Comparison of ENCODE assay signal across 8 cellular contexts in genomic region chr20:62183426-62184142, GRCh38. TPM values are rescaled to one million over a fixed set of nuclear protein-coding genes. Genes with fewer than 3 reads are reported as not detected.
DNase-seq lines count a peak whose midpoint lies in the region; ATAC-seq and TF ChIP-seq lines count a peak whose summit lies in the region.

No MANE protein-coding gene starts in this region.

- H3K4me1 Mint-ChIP-seq in chondrocyte (ENCODE audit: low read depth), result peaks cover 49% of the 10 kb centered on the region

- peak overlapping the region; percentile 86 for H3K4me3 Mint-ChIP-seq in chondrocyte (ENCODE audit: unreplicated experiment)

- in situ Hi-C loops in KBM-7 (cut with MboI; ENCODE audit: low pct_unique_long_range_greater_than_20kb, low sequenced_read_pairs), result no loop called here

- H3K27me3 Mint-ChIP-seq in chondrocyte (ENCODE audit: low read depth), result no peaks in the 10 kb centered on the region

- intact Hi-C loops in mucosa of descending colon (cut with DNase I, micrococcal nuclease), result no loop called here

- TF ChIP-seq CTCF in chondrocyte (IDR thresholded peaks at IDR 0.05) (no peak), mucosa of descending colon (IDR thresholded peaks at IDR 0.05) (no peak)

- H3K4me3 ChIP-seq in mucosa of descending colon, result peak overlapping the region; percentile 77

- H3K36me3 ChIP-seq in mucosa of descending colon (ENCODE audit: low read depth), result no peaks in the 10 kb centered on the region

- no peaks in the 10 kb centered on the region for H3K9me3 Mint-ChIP-seq in chondrocyte (ENCODE audit: low read depth)

- peaks cover 20% of the 10 kb centered on the region for H3K4me1 ChIP-seq in mucosa of descending colon (ENCODE audit: low read depth)

- H3K9me3 ChIP-seq in mucosa of descending colon, result no peaks in the 10 kb centered on the region

- no peaks in the 10 kb centered on the region for H3K36me3 Mint-ChIP-seq in chondrocyte (ENCODE audit: low read depth)

- ATAC-seq in mucosa of descending colon (no peak), GM21717 (IDR thresholded peaks at IDR 0.05; ENCODE audit: unreplicated experiment) (no peak)

- peak; percentile 57 for DNase-seq in AG08396 (ENCODE audit: low spot score)
- peak; percentile 17 for DNase-seq in KBM-7
- peak; percentile 8 for DNase-seq in chondrocyte (ENCODE audit: low spot score)
- peak in 1 of 3 donors; percentile 30 for DNase-seq in mucosa of descending colon
- DNase-seq in DMS153 treated with DMSO at 0.1 percent for 48 hours (lab: John Stamatoyannopoulos, UW; ENCODE audit: unreplicated experiment), result no peak
- no peak for DNase-seq in DMS79 treated with DMSO at 0.1 percent for 48 hours (lab: John Stamatoyannopoulos, UW)
- no peak for DNase-seq in cerebellum (ENCODE audit: low spot score)

- H3K27ac Mint-ChIP-seq in chondrocyte (ENCODE audit: unreplicated experiment), result peak overlapping the region; percentile 91

RNA-seq across cellular contexts. Expression of gene MTG2, which starts 0.8 kb away (rescaled TPM):
- total RNA-seq in chondrocyte (22.3 to 28.3 TPM (median 22.6 TPM) in 3 replicates), mucosa of descending colon (10 to 100 TPM; 28.8 to 34.9 (median 32.6) TPM), cerebellum (18.7 TPM)

RNA-seq across cellular contexts. Expression of gene HRH3, which starts 36.5 kb away (rescaled TPM):
- total RNA-seq in chondrocyte (not detected in 3 replicates), mucosa of descending colon (under 1 TPM in 1 of 3 donors, not detected in 2; 0.09 TPM), cerebellum (1.7 TPM)

RNA-seq across cellular contexts. Expression of gene SS18L1, which starts 40.0 kb away (rescaled TPM):
- total RNA-seq in chondrocyte (13.3 to 14.8 TPM (median 13.4 TPM) in 3 replicates), mucosa of descending colon (10 to 100 TPM; 13.2 to 16.0 (median 14.4) TPM), cerebellum (60.0 TPM)

RNA-seq across cellular contexts. Expression of gene PSMA7, which starts 40.4 kb away (rescaled TPM):
- total RNA-seq in chondrocyte (218 to 238 TPM (median 226 TPM) in 3 replicates), mucosa of descending colon (100 to 1,000 TPM; 129 to 197 (median 194) TPM), cerebellum (72.6 TPM)

RNA-seq across cellular contexts. Expression of gene OSBPL2, which starts 54.7 kb away (rescaled TPM):
- 44.4 to 49.0 TPM (median 48.3 TPM) in 3 replicates for total RNA-seq in chondrocyte
- 100 to 1,000 TPM in 1 of 3 donors, 10 to 100 TPM in 2; 87.0 to 111 (median 91.6) TPM for total RNA-seq in mucosa of descending colon
- 40.3 TPM for total RNA-seq in cerebellum

Comparison
In these comparisons a context has a peak if more than half of its experiments do, and no peak if none do; other contexts are left out.
1. DNase-seq: peak in AG08396 (single experiment), KBM-7 (single experiment) and chondrocyte (single experiment); none in DMS153 treated with DMSO at 0.1 percent for 48 hours (single experiment), DMS79 treated with DMSO at 0.1 percent for 48 hours (single experiment) and cerebellum (single experiment).